Comparison of ENCODE assay signal across 18 cellular contexts in the genomic region with DNA sequence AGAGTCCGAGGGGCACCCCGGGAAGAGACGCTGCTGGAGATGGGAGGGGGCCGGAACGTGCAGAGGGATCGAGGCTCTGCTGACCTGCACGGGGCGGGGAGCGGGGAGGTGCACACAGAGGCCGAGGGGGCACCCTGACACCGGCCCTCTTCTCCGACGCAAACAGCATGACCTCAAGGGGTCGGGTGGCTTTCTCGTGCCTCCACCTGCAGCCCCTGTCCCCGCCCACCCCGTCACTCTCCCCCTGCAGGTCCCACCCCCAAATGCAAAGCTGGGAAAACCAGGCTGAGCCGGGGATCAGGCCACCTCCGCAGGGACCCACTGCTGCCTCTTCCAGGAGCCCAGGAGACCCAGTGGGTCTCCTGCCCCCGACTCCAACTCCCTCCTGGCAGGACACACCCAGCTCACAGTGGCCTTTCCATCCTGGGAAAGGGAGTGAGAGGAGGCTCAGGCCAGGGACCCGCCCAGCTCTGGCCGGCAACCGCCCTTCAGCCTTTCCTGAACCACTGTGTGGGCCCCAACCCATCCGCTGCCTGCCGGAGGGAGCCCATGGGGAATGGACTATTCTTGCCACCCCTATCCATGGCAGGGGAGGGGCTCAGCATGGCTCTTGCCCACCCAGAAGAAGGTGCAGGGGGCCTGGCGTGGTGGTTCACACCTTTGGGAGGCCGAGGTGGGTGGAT. TPM values are rescaled to one million over a fixed set of nuclear protein-coding genes. Genes with fewer than 3 reads are reported as not detected.
A peak's percentile ranks its signal among the peaks of the same experiment; 100 is the strongest.
DNase-seq lines count a peak whose midpoint lies in the region; ATAC-seq and TF ChIP-seq lines count a peak whose summit lies in the region.
"Had no signal": no experiment of that assay in that cellular context is flagged by ENCODE, and none has a peak within 500 bp of the region (broad histone marks: within the 10 kb centered on the region; RNA-seq: fewer than 3 reads in every experiment).

No MANE protein-coding gene starts in this region.

- DNase-seq in CD4-positive, CD25-positive, alpha-beta regulatory T cell: no peak
- no peak for DNase-seq in central memory CD8-positive, alpha-beta T cell (ENCODE audit: low spot score in 2 of 2)
- no peak for DNase-seq in naive thymus-derived CD4-positive, alpha-beta T cell
- DNase-seq in mucosa of gallbladder (ENCODE audit: low spot score) (no peak), NCI-H1930 (lab: John Stamatoyannopoulos, UW) (no peak)
- DNase-seq in activated CD4-positive, alpha-beta T cell treated with anti-CD3 and anti-CD28 coated beads for 48 hours: no peak
- DNase-seq: amygdala, DMS79, NCI-H1105 had no signal

- H3K4me3 ChIP-seq in CD4-positive, CD25-positive, alpha-beta regulatory T cell (ENCODE audit: low read depth, low read length): no peak overlapping the region
- H3K4me3 ChIP-seq in naive thymus-derived CD4-positive, alpha-beta T cell (ENCODE audit: low read length): no peak overlapping the region
- H3K4me3 ChIP-seq: Peyer's patch had no signal

- intact Hi-C loops in naive thymus-derived CD4-positive, alpha-beta T cell (cut with micrococcal nuclease): loop anchor here (1.0 to 2.0 kb wide), 5 partner anchors 8 to 472 kb away; partner anchors contain the start of genes TRAPPC2L (in 2 of the 2), PIEZO1 (in 1 of the 2) and ZNF778 (in 1 of the 2)

- H3K9me3 Mint-ChIP-seq in CD4-positive, CD25-positive, alpha-beta regulatory T cell: no peaks in the 10 kb centered on the region
- H3K9me3 Mint-ChIP-seq in central memory CD8-positive, alpha-beta T cell: no peaks in the 10 kb centered on the region
- H3K9me3 Mint-ChIP-seq in naive thymus-derived CD4-positive, alpha-beta T cell: no peaks in the 10 kb centered on the region
- H3K9me3 Mint-ChIP-seq: activated T-helper 1 cell treated with anti-CD3 and anti-CD28 coated beads, Interleukin-12 subunit alpha, Interleukin-12 subunit beta, Interleukin-2, Interleukin-4 antibody, amounts not matched to agents 30 ng/mL and 10 ng/mL and 1 ng/mL, durations not matched to agents 14 hours and 24 hours and 36 hours; mesothelial cell of epicardium; type B pancreatic cell had no signal

- peak overlapping the region in 2 of 4 donors; percentile 73 to 76 for H3K4me3 Mint-ChIP-seq in CD4-positive, CD25-positive, alpha-beta regulatory T cell
- peak overlapping the region; percentile 61 for H3K4me3 Mint-ChIP-seq in central memory CD8-positive, alpha-beta T cell
- peak overlapping the region in 6 of 10 donors; percentile 61 to 73 (median 70) for H3K4me3 Mint-ChIP-seq in naive thymus-derived CD4-positive, alpha-beta T cell
- H3K4me3 Mint-ChIP-seq: activated T-helper 1 cell treated with anti-CD3 and anti-CD28 coated beads, Interleukin-12 subunit alpha, Interleukin-12 subunit beta, Interleukin-2, Interleukin-4 antibody, amounts not matched to agents 30 ng/mL and 10 ng/mL and 1 ng/mL, durations not matched to agents 14 hours and 24 hours and 36 hours; mesothelial cell of epicardium; type B pancreatic cell had no signal

- POLR2A ChIA-PET in naive thymus-derived CD4-positive, alpha-beta T cell (lab: Charles Lee): interaction anchor here (0.5 to 3.5 kb wide), 13 partner anchors 8 to 473 kb away, joined by 3 to 29 read pairs (median 5); partner anchors contain the start of genes APRT, PIEZO1 and ZNF778

- no peaks in the 10 kb centered on the region for H3K27me3 Mint-ChIP-seq in CD4-positive, CD25-positive, alpha-beta regulatory T cell
- H3K27me3 Mint-ChIP-seq in central memory CD8-positive, alpha-beta T cell: no peaks in the 10 kb centered on the region
- no peaks in the 10 kb centered on the region for H3K27me3 Mint-ChIP-seq in naive thymus-derived CD4-positive, alpha-beta T cell
- H3K27me3 Mint-ChIP-seq: type B pancreatic cell had no signal

- peak overlapping the region in 1 of 3 donors; percentile 98 for H3K27ac Mint-ChIP-seq in CD4-positive, CD25-positive, alpha-beta regulatory T cell
- peak overlapping the region; percentile 89 for H3K27ac Mint-ChIP-seq in central memory CD8-positive, alpha-beta T cell (ENCODE audit: low read depth)
- peak overlapping the region in 7 of 9 donors; percentile 4 to 90 (median 77) for H3K27ac Mint-ChIP-seq in naive thymus-derived CD4-positive, alpha-beta T cell
- H3K27ac Mint-ChIP-seq: activated T-helper 1 cell treated with anti-CD3 and anti-CD28 coated beads, Interleukin-12 subunit alpha, Interleukin-12 subunit beta, Interleukin-2, Interleukin-4 antibody, amounts not matched to agents 30 ng/mL and 10 ng/mL and 1 ng/mL, durations not matched to agents 14 hours and 24 hours and 36 hours; mesothelial cell of epicardium; type B pancreatic cell had no signal

- no peaks in the 10 kb centered on the region for H3K27me3 ChIP-seq in CD4-positive, CD25-positive, alpha-beta regulatory T cell (ENCODE audit: control insufficient read depth, insufficient read depth, low read length)
- H3K27me3 ChIP-seq in naive thymus-derived CD4-positive, alpha-beta T cell (ENCODE audit: control insufficient read depth in 2 of 2, insufficient read depth in 2 of 2, low read length in 2 of 2): no peaks in the 10 kb centered on the region
- H3K27me3 ChIP-seq: Peyer's patch had no signal

- peaks cover 12% of the 10 kb centered on the region for H3K36me3 ChIP-seq in CD4-positive, CD25-positive, alpha-beta regulatory T cell (ENCODE audit: control insufficient read depth, insufficient read depth, low read length)
- peaks cover 0 to 18% (median 0%) of the 10 kb centered on the region in 3 experiments for H3K36me3 ChIP-seq in naive thymus-derived CD4-positive, alpha-beta T cell (ENCODE audit: control insufficient read depth in 2 of 3, insufficient read depth in 3 of 3, low read length in 3 of 3)

- ATAC-seq in CD4-positive, CD25-positive, alpha-beta regulatory T cell (ENCODE audit: low read depth in 2 of 2): no peak
- peak; percentile 1 for ATAC-seq in GM18505 (IDR thresholded peaks at IDR 0.05; ENCODE audit: unreplicated experiment)
- ATAC-seq in central memory CD8-positive, alpha-beta T cell (replicated peaks; ENCODE audit: extremely low read depth, poor library complexity, severe bottlenecking): no peak
- ATAC-seq in naive thymus-derived CD4-positive, alpha-beta T cell: no peak
- no peak for ATAC-seq in GM18498 (IDR thresholded peaks at IDR 0.05; ENCODE audit: unreplicated experiment)

- peak overlapping the region; percentile 72 for H3K27ac ChIP-seq in CD4-positive, CD25-positive, alpha-beta regulatory T cell (ENCODE audit: insufficient read depth, low read length, poor library complexity, severe bottlenecking)
- H3K27ac ChIP-seq in naive thymus-derived CD4-positive, alpha-beta T cell (ENCODE audit: low read depth, low read length): peak overlapping the region; percentile 18

- H3K4me1 Mint-ChIP-seq in CD4-positive, CD25-positive, alpha-beta regulatory T cell: peaks cover 0 to 39% (median 10%) of the 10 kb centered on the region in 4 donors
- peaks cover 21% of the 10 kb centered on the region for H3K4me1 Mint-ChIP-seq in central memory CD8-positive, alpha-beta T cell
- peaks cover 9 to 27% (median 17%) of the 10 kb centered on the region in 7 donors for H3K4me1 Mint-ChIP-seq in naive thymus-derived CD4-positive, alpha-beta T cell
- H3K4me1 Mint-ChIP-seq: mesothelial cell of epicardium had no signal

- H3K36me3 Mint-ChIP-seq in CD4-positive, CD25-positive, alpha-beta regulatory T cell: no peaks in the 10 kb centered on the region
- H3K36me3 Mint-ChIP-seq in central memory CD8-positive, alpha-beta T cell (ENCODE audit: insufficient read depth): peaks cover 15% of the 10 kb centered on the region
- H3K36me3 Mint-ChIP-seq in naive thymus-derived CD4-positive, alpha-beta T cell: no peaks in the 10 kb centered on the region
- H3K36me3 Mint-ChIP-seq: mesothelial cell of epicardium, type B pancreatic cell had no signal

- CTCF ChIA-PET in naive thymus-derived CD4-positive, alpha-beta T cell (lab: Charles Lee): interaction anchor here (0.7 to 2.6 kb wide), 9 partner anchors 8 to 355 kb away, joined by 3 to 17 read pairs (median 7); no protein-coding TSS in a partner anchor

- TF ChIP-seq POLR2A in GM18505 (IDR thresholded peaks at IDR 0.05; ENCODE audit: borderline replicate concordance, extremely low read depth, insufficient read depth, insufficient read length): no peak

- H3K9me3 ChIP-seq in CD4-positive, CD25-positive, alpha-beta regulatory T cell (ENCODE audit: control insufficient read depth in 2 of 2, low read length in 2 of 2): no peaks in the 10 kb centered on the region
- H3K9me3 ChIP-seq in naive thymus-derived CD4-positive, alpha-beta T cell (ENCODE audit: control insufficient read depth in 2 of 3, low read length in 3 of 3): no peaks in the 10 kb centered on the region
- H3K9me3 ChIP-seq: Peyer's patch had no signal

- peaks cover 35% of the 10 kb centered on the region for H3K4me1 ChIP-seq in CD4-positive, CD25-positive, alpha-beta regulatory T cell (ENCODE audit: control insufficient read depth, insufficient read depth, low read length, poor library complexity, severe bottlenecking)
- H3K4me1 ChIP-seq in naive thymus-derived CD4-positive, alpha-beta T cell (ENCODE audit: control insufficient read depth in 2 of 2, insufficient read depth in 2 of 2, low read length in 2 of 2): peaks cover 22 to 31% of the 10 kb centered on the region in 2 donors

RNA-seq across cellular contexts. Expression of gene CTU2, which starts 38.7 kb away (rescaled TPM):
- total RNA-seq in CD4-positive, CD25-positive, alpha-beta regulatory T cell: 26.0 TPM
- 10 to 100 TPM; 11.8 to 14.0 (median 12.6) TPM for polyA plus RNA-seq in CD4-positive, CD25-positive, alpha-beta regulatory T cell
- total RNA-seq in naive thymus-derived CD4-positive, alpha-beta T cell: 10 to 100 TPM; 26.0 to 43.3 (median 28.3) TPM
- 10 to 100 TPM; 13.0 to 14.8 TPM for polyA plus RNA-seq in naive thymus-derived CD4-positive, alpha-beta T cell
- total RNA-seq in mucosa of gallbladder: 15.0 TPM

RNA-seq across cellular contexts. Expression of gene RNF166, which starts 38.8 kb away (rescaled TPM):
- 420 TPM for total RNA-seq in CD4-positive, CD25-positive, alpha-beta regulatory T cell
- polyA plus RNA-seq in CD4-positive, CD25-positive, alpha-beta regulatory T cell: 100 to 1,000 TPM in 1 of 4 donors, 10 to 100 TPM in 3; 63.6 to 118 (median 97.3) TPM
- 100 to 1,000 TPM in 4 of 5 experiments, 10 to 100 TPM in 1; 99.8 to 324 (median 133) TPM for total RNA-seq in naive thymus-derived CD4-positive, alpha-beta T cell
- 10 to 100 TPM; 67.7 to 88.9 TPM for polyA plus RNA-seq in naive thymus-derived CD4-positive, alpha-beta T cell
- 28.4 TPM for total RNA-seq in mucosa of gallbladder

RNA-seq across cellular contexts. Expression of gene PIEZO1, which starts 40.0 kb away (rescaled TPM):
- total RNA-seq in CD4-positive, CD25-positive, alpha-beta regulatory T cell: 337 TPM
- polyA plus RNA-seq in CD4-positive, CD25-positive, alpha-beta regulatory T cell: 10 to 100 TPM; 18.1 to 23.6 (median 19.9) TPM
- total RNA-seq in naive thymus-derived CD4-positive, alpha-beta T cell: 100 to 1,000 TPM in 4 of 5 experiments, 10 to 100 TPM in 1; 84.5 to 237 (median 124) TPM
- 10 to 100 TPM in 1 of 2 donors, 1 to 10 TPM in 1; 3.6 to 12.2 TPM for polyA plus RNA-seq in naive thymus-derived CD4-positive, alpha-beta T cell
- 108 TPM for total RNA-seq in mucosa of gallbladder

RNA-seq across cellular contexts. Expression of gene CDT1, which starts 58.6 kb away (rescaled TPM):
- 4.8 TPM for total RNA-seq in CD4-positive, CD25-positive, alpha-beta regulatory T cell
- polyA plus RNA-seq in CD4-positive, CD25-positive, alpha-beta regulatory T cell: 1 to 10 TPM in 2 of 4 donors, under 1 TPM in 2; 0.60 to 1.4 (median 1.2) TPM
- total RNA-seq in naive thymus-derived CD4-positive, alpha-beta T cell: 10 to 100 TPM in 1 of 5 experiments, 1 to 10 TPM in 1, under 1 TPM in 2, not detected in 1; 0.35 to 79.2 (median 1.6) TPM
- polyA plus RNA-seq in naive thymus-derived CD4-positive, alpha-beta T cell: under 1 TPM; 0.09 to 0.19 TPM
- total RNA-seq in mucosa of gallbladder: 3.2 TPM

RNA-seq across cellular contexts. Expression of gene SNAI3, which starts 58.7 kb away (rescaled TPM):
- total RNA-seq in CD4-positive, CD25-positive, alpha-beta regulatory T cell: 10.4 TPM
- polyA plus RNA-seq in CD4-positive, CD25-positive, alpha-beta regulatory T cell: 10 to 100 TPM; 13.5 to 17.4 (median 16.5) TPM
- 10 to 100 TPM in 1 of 5 experiments, 1 to 10 TPM in 4; 2.7 to 13.0 (median 6.1) TPM for total RNA-seq in naive thymus-derived CD4-positive, alpha-beta T cell
- 10 to 100 TPM in 1 of 2 donors, 1 to 10 TPM in 1; 6.5 to 13.5 TPM for polyA plus RNA-seq in naive thymus-derived CD4-positive, alpha-beta T cell
- 1.9 TPM for total RNA-seq in mucosa of gallbladder
- total RNA-seq: osteocyte had no signal
- polyA plus RNA-seq: BJ, keratinocyte had no signal
